Comparison of ENCODE assay signal across 10 cellular contexts in the genomic region with DNA sequence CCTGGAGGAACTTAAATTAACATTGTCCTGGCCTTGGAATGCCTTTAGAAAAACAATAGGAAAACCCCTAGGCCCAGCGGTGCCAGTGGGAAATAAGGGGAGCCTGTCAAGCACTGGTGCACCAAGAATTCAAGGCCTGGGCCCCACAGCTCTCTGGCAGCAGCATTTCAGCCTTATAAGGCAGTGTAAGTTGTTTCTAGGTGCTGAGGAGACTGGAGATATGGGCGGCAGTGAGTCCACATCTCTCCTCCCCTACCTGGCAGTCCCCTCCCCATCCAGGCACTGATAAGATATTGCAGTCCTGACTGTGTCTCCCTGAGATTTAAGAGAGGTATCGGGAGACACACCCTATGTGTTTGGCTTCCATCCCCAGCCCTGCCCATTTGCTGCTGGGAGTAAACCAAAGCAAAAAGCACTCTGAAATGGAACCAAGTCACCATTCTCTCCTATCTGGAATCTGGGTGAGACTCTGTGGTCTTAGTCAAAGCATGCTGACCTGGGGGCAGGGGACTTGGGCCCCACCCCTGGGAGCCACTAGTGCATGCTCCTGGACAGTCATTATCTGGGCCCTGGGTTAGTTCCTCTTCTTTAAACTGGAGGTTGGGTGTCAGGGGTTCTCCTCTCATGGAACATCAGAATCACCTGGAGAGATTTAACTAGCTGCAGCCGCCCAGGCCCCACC. TPM values are rescaled to one million over a fixed set of nuclear protein-coding genes. Genes with fewer than 3 reads are reported as not detected.
A peak's percentile ranks its signal among the peaks of the same experiment; 100 is the strongest.
DNase-seq lines count a peak whose midpoint lies in the region; ATAC-seq and TF ChIP-seq lines count a peak whose summit lies in the region.
"Had no signal": no experiment of that assay in that cellular context is flagged by ENCODE, and none has a peak within 500 bp of the region (broad histone marks: within the 10 kb centered on the region; RNA-seq: fewer than 3 reads in every experiment).

No MANE protein-coding gene starts in this region.

- H3K4me3 ChIP-seq in breast epithelium (no peak overlapping the region), suprapubic skin (no peak overlapping the region)

- BruUV-seq in MCF 10A (replicated peaks; lab: Mats Ljungman, UMichigan): no TSS peak

- H3K9me3 ChIP-seq in breast epithelium (no peaks in the 10 kb centered on the region), suprapubic skin (no peaks in the 10 kb centered on the region)

- DNase-seq in MCF 10A (ENCODE audit: unreplicated experiment) (peak; percentile 33), breast epithelium (ENCODE audit: low spot score in 2 of 2) (no peak), WTC11 (ENCODE audit: low spot score) (peak; percentile 47), left colon (peak in 1 of 2 donors; percentile 27), suprapubic skin (ENCODE audit: low spot score in 2 of 2) (no peak), NCI-H82 treated with DMSO at 0.1 percent for 48 hours (lab: John Stamatoyannopoulos, UW; ENCODE audit: unreplicated experiment) (no peak), hippocampal formation (lab: John Stamatoyannopoulos, UW) (no peak)
- DNase-seq: Kasumi-1; stimulated activated CD4-positive, alpha-beta T cell treated with anti-CD3 and anti-CD28 coated beads, Interleukin-4, amount 100 ng/mL, for 24 hours had no signal

- no peaks in the 10 kb centered on the region for H3K27me3 Mint-ChIP-seq in MCF 10A (ENCODE audit: insufficient read depth, unreplicated experiment)
- no peaks in the 10 kb centered on the region for H3K27me3 Mint-ChIP-seq in WTC11 (ENCODE audit: low read depth)

- H3K9me3 Mint-ChIP-seq in MCF 10A (ENCODE audit: unreplicated experiment): no peaks in the 10 kb centered on the region
- no peaks in the 10 kb centered on the region for H3K9me3 Mint-ChIP-seq in WTC11

- POLR2A ChIA-PET in MCF 10A (lab: Yijun Ruan, JAX): interaction anchor here (0.6 to 2.1 kb wide), 11 partner anchors 9 to 98 kb away, joined by 3 to 17 read pairs (median 6); a partner anchor contains a TSS
- POLR2A ChIA-PET in WTC11 (lab: Charles Lee): interaction anchor here (0.5 kb wide), 1 partner anchor 49 kb away, joined by 3 read pairs; no protein-coding TSS in a partner anchor

- TF ChIP-seq CTCF in MCF 10A (IDR thresholded peaks at IDR 0.05; ENCODE audit: unreplicated experiment): no peak
- TF ChIP-seq CTCF in breast epithelium (IDR thresholded peaks at IDR 0.05): no peak
- TF ChIP-seq CTCF in WTC11 (IDR thresholded peaks at IDR 0.05): no peak
- no peak for TF ChIP-seq CTCF in suprapubic skin (IDR thresholded peaks at IDR 0.05)

- peak; percentile 93 for ATAC-seq in WTC11
- ATAC-seq in left colon: peak; percentile 78
- ATAC-seq in HG03565 (IDR thresholded peaks at IDR 0.05; ENCODE audit: unreplicated experiment): no peak

- H3K27ac ChIP-seq in breast epithelium: no peak overlapping the region
- H3K27ac ChIP-seq in suprapubic skin: peak overlapping the region; percentile 87

- no peak overlapping the region for H3K4me3 Mint-ChIP-seq in MCF 10A (ENCODE audit: unreplicated experiment)
- H3K4me3 Mint-ChIP-seq in WTC11: no peak overlapping the region

- TF ChIP-seq EP300 in suprapubic skin (IDR thresholded peaks at IDR 0.05): no peak

- H3K27ac Mint-ChIP-seq in MCF 10A (ENCODE audit: low read depth, unreplicated experiment) (no peak overlapping the region), WTC11 (peak overlapping the region; percentile 81)

- H3K36me3 ChIP-seq in breast epithelium (no peaks in the 10 kb centered on the region), suprapubic skin (no peaks in the 10 kb centered on the region)

- no peaks in the 10 kb centered on the region for H3K27me3 ChIP-seq in breast epithelium
- no peaks in the 10 kb centered on the region for H3K27me3 ChIP-seq in suprapubic skin

- H3K36me3 Mint-ChIP-seq in MCF 10A (ENCODE audit: insufficient read depth, unreplicated experiment) (no peaks in the 10 kb centered on the region), WTC11 (no peaks in the 10 kb centered on the region)

- H3K4me1 Mint-ChIP-seq in MCF 10A (ENCODE audit: insufficient read depth, unreplicated experiment): peaks cover 21% of the 10 kb centered on the region
- H3K4me1 Mint-ChIP-seq in WTC11: peaks cover 21% of the 10 kb centered on the region

- 46% methylated on average over 4 of the region's 4 CpGs for WGBS in suprapubic skin

- intact Hi-C loops in MCF 10A (cut with micrococcal nuclease): no loop called here
- intact Hi-C loops in breast epithelium (cut with DNase I; ENCODE audit: low total_unique reads): no loop called here
- intact Hi-C loops in left colon (cut with DNase I, micrococcal nuclease): no loop called here

- TF ChIP-seq POLR2A in breast epithelium (IDR thresholded peaks at IDR 0.05): no peak
- no peak for TF ChIP-seq POLR2A in suprapubic skin (IDR thresholded peaks at IDR 0.05)

- CTCF ChIA-PET in MCF 10A (lab: Yijun Ruan, JAX): interaction anchor here (0.5 to 0.9 kb wide), 5 partner anchors 28 to 1841 kb away, joined by 3 to 5 read pairs (median 4); no protein-coding TSS in a partner anchor
- CTCF ChIA-PET in WTC11 (lab: Charles Lee): interaction anchor here (1.0 kb wide), 1 partner anchor 23 kb away, joined by 3 read pairs; no protein-coding TSS in a partner anchor

- H3K4me1 ChIP-seq in breast epithelium (no peaks in the 10 kb centered on the region), suprapubic skin (peaks cover 38% of the 10 kb centered on the region)

TF ChIP-seq in WTC11, 78 proteins besides CTCF, POLR2A, EP300 and RAD21 (continues in another document):
- TF ChIP-seq, protein P1, sequence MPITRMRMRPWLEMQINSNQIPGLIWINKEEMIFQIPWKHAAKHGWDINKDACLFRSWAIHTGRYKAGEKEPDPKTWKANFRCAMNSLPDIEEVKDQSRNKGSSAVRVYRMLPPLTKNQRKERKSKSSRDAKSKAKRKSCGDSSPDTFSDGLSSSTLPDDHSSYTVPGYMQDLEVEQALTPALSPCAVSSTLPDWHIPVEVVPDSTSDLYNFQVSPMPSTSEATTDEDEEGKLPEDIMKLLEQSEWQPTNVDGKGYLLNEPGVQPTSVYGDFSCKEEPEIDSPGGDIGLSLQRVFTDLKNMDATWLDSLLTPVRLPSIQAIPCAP (CRISPR knock-in tag; IDR thresholded peaks at IDR 0.05): no peak
- TF ChIP-seq ETV6 (CRISPR knock-in tag; IDR thresholded peaks at IDR 0.05) (no peak), SMAD4 (CRISPR knock-in tag; IDR thresholded peaks at IDR 0.05) (no peak), ATF1 (CRISPR knock-in tag; IDR thresholded peaks at IDR 0.05) (no peak), NFE2L1 (CRISPR knock-in tag; IDR thresholded peaks at IDR 0.05) (no peak), CREB1 (CRISPR knock-in tag; IDR thresholded peaks at IDR 0.05) (no peak), FOXP1 (CRISPR knock-in tag; IDR thresholded peaks at IDR 0.05; ENCODE audit: borderline replicate concordance) (no peak)
- TF ChIP-seq, protein P2, sequence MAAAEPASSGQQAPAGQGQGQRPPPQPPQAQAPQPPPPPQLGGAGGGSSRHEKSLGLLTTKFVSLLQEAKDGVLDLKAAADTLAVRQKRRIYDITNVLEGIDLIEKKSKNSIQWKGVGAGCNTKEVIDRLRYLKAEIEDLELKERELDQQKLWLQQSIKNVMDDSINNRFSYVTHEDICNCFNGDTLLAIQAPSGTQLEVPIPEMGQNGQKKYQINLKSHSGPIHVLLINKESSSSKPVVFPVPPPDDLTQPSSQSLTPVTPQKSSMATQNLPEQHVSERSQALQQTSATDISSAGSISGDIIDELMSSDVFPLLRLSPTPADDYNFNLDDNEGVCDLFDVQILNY (CRISPR knock-in tag; IDR thresholded peaks at IDR 0.05): no peak
- TF ChIP-seq, protein P3, sequence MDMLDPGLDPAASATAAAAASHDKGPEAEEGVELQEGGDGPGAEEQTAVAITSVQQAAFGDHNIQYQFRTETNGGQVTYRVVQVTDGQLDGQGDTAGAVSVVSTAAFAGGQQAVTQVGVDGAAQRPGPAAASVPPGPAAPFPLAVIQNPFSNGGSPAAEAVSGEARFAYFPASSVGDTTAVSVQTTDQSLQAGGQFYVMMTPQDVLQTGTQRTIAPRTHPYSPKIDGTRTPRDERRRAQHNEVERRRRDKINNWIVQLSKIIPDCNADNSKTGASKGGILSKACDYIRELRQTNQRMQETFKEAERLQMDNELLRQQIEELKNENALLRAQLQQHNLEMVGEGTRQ (CRISPR knock-in tag; IDR thresholded peaks at IDR 0.05): no peak
- TF ChIP-seq, protein P4, sequence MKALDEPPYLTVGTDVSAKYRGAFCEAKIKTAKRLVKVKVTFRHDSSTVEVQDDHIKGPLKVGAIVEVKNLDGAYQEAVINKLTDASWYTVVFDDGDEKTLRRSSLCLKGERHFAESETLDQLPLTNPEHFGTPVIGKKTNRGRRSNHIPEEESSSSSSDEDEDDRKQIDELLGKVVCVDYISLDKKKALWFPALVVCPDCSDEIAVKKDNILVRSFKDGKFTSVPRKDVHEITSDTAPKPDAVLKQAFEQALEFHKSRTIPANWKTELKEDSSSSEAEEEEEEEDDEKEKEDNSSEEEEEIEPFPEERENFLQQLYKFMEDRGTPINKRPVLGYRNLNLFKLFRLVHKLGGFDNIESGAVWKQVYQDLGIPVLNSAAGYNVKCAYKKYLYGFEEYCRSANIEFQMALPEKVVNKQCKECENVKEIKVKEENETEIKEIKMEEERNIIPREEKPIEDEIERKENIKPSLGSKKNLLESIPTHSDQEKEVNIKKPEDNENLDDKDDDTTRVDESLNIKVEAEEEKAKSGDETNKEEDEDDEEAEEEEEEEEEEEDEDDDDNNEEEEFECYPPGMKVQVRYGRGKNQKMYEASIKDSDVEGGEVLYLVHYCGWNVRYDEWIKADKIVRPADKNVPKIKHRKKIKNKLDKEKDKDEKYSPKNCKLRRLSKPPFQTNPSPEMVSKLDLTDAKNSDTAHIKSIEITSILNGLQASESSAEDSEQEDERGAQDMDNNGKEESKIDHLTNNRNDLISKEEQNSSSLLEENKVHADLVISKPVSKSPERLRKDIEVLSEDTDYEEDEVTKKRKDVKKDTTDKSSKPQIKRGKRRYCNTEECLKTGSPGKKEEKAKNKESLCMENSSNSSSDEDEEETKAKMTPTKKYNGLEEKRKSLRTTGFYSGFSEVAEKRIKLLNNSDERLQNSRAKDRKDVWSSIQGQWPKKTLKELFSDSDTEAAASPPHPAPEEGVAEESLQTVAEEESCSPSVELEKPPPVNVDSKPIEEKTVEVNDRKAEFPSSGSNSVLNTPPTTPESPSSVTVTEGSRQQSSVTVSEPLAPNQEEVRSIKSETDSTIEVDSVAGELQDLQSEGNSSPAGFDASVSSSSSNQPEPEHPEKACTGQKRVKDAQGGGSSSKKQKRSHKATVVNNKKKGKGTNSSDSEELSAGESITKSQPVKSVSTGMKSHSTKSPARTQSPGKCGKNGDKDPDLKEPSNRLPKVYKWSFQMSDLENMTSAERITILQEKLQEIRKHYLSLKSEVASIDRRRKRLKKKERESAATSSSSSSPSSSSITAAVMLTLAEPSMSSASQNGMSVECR (CRISPR knock-in tag; IDR thresholded peaks at IDR 0.05; ENCODE audit: borderline replicate concordance): no peak

RNA-seq across cellular contexts. Expression of a gene that starts 30.5 kb away (rescaled TPM):
- total RNA-seq in MCF 10A (2022): 99.1 and 118 TPM in 2 replicates
- total RNA-seq in breast epithelium: 10 to 100 TPM; 74.9 to 84.4 (median 81.0) TPM
- 30.2 to 31.6 TPM (median 30.7 TPM) in 3 replicates for total RNA-seq in WTC11 (2021)
- total RNA-seq in left colon: 10 to 100 TPM; 12.8 to 20.9 TPM
- 100 to 1,000 TPM; 363 to 847 (median 705) TPM for total RNA-seq in suprapubic skin

Comparison
In these comparisons a context has a peak if more than half of its experiments do, and no peak if none do; other contexts are left out.
1. DNase-seq: peak in MCF 10A (single experiment) and WTC11 (single experiment); none in breast epithelium (0 of 2), suprapubic skin (0 of 2), NCI-H82 treated with DMSO at 0.1 percent for 48 hours (single experiment) and hippocampal formation (0 of 2).